7 cellular contexts compared by ENCODE assay signal in the genomic region with DNA sequence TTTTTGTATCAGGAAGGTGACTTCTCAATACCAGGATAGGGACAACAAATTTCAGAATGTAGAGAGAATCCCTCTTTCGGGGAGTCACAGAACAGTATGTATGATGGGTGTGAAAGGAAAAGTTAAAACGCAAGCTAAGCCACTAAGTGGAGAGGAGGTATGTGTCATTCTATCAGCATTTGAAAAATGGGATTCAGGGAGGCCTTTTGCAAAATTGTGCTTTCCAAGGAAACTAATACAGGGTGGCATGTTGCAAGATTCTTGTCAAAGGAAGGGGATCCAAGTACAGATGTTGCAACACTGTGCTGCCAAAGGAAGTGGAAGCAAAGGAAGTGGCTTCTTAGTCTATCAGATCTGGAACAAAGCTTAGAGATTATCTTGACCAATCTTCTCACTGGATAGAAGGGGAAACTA. TPM values are rescaled to one million over a fixed set of nuclear protein-coding genes. Genes with fewer than 3 reads are reported as not detected.
DNase-seq lines count a peak whose midpoint lies in the region; ATAC-seq and TF ChIP-seq lines count a peak whose summit lies in the region.

No MANE protein-coding gene starts in this region.

- peak overlapping the region; percentile 92 for H3K27ac Mint-ChIP-seq in activated CD4-positive, alpha-beta memory T cell treated with anti-CD3 and anti-CD28 coated beads for 36 hours

- no peaks in the 10 kb centered on the region for H3K27me3 ChIP-seq in tibial artery

- H3K9me3 Mint-ChIP-seq in activated CD4-positive, alpha-beta memory T cell treated with anti-CD3 and anti-CD28 coated beads for 36 hours, result no peaks in the 10 kb centered on the region

- POLR2A ChIA-PET in activated CD4-positive, alpha-beta memory T cell treated with anti-CD3 and anti-CD28 coated beads for 36 hours (lab: Charles Lee), result interaction anchor here (0.9 to 2.0 kb wide), 4 partner anchors 9 to 23 kb away, joined by 3 to 12 read pairs (median 8); a partner anchor contains a TSS

- H3K27ac ChIP-seq in tibial artery, result peak overlapping the region; percentile 36 to 42

- intact Hi-C loops in activated CD4-positive, alpha-beta memory T cell treated with anti-CD3 and anti-CD28 coated beads for 36 hours (cut with micrococcal nuclease), result no loop called here
- intact Hi-C loops in left ventricle myocardium superior (cut with micrococcal nuclease) (no loop called here), tibial artery (cut with DNase I; ENCODE audit: low total_unique reads) (no loop called here)

- peaks cover 64% of the 10 kb centered on the region for H3K4me1 Mint-ChIP-seq in activated CD4-positive, alpha-beta memory T cell treated with anti-CD3 and anti-CD28 coated beads for 36 hours (ENCODE audit: low read depth)

- H3K4me1 ChIP-seq in tibial artery, result peaks cover 9 to 40% (median 36%) of the 10 kb centered on the region in 4 donors

- peaks cover 7% of the 10 kb centered on the region for H3K36me3 Mint-ChIP-seq in activated CD4-positive, alpha-beta memory T cell treated with anti-CD3 and anti-CD28 coated beads for 36 hours

- no peaks in the 10 kb centered on the region for H3K27me3 Mint-ChIP-seq in activated CD4-positive, alpha-beta memory T cell treated with anti-CD3 and anti-CD28 coated beads for 36 hours

- H3K4me3 ChIP-seq in tibial artery, result no peak overlapping the region

- ATAC-seq in GM18861 (IDR thresholded peaks at IDR 0.05; ENCODE audit: unreplicated experiment) (peak; percentile 3), HG03575 (IDR thresholded peaks at IDR 0.05; ENCODE audit: extremely low read depth, insufficient number of reproducible peaks, low FRiP score, unreplicated experiment) (peak; percentile 6), left ventricle myocardium superior (peak; percentile 47), HG03039 (IDR thresholded peaks at IDR 0.05; ENCODE audit: unreplicated experiment) (no peak)

- H3K36me3 ChIP-seq in tibial artery, result peaks cover 0 to 4% (median 0%) of the 10 kb centered on the region in 3 donors

- TF ChIP-seq CTCF in tibial artery (IDR thresholded peaks at IDR 0.05), result no peak

- no peaks in the 10 kb centered on the region for H3K9me3 ChIP-seq in tibial artery

- peak overlapping the region; percentile 65 for H3K4me3 Mint-ChIP-seq in activated CD4-positive, alpha-beta memory T cell treated with anti-CD3 and anti-CD28 coated beads for 36 hours

- CTCF ChIA-PET in activated CD4-positive, alpha-beta memory T cell treated with anti-CD3 and anti-CD28 coated beads for 36 hours (lab: Charles Lee), result interaction anchor here (0.5 to 2.0 kb wide), 14 partner anchors 10 to 91 kb away, joined by 3 to 11 read pairs (median 4); a partner anchor contains a TSS

- DNase-seq in activated CD4-positive, alpha-beta memory T cell treated with anti-CD3 and anti-CD28 coated beads for 36 hours, result no peak
- DNase-seq in left ventricle myocardium superior, result no peak
- DNase-seq in tibial artery, result peak in 1 of 2 donors; percentile 78
- DNase-seq in NCI-H2081 treated with DMSO at 0.1 percent for 48 hours (lab: John Stamatoyannopoulos, UW), result no peak

RNA-seq across cellular contexts. Expression of a gene that starts 12.6 kb away (rescaled TPM):
- 100 to 1,000 TPM; 388 to 401 TPM for total RNA-seq in activated CD4-positive, alpha-beta memory T cell treated with anti-CD3 and anti-CD28 coated beads for 36 hours
- 137 TPM for total RNA-seq in left ventricle myocardium superior
